1 cellular context compared by ENCODE assay signal in genomic region chr15:66631616-66632263, GRCh38.
TF ChIP-seq lines count a peak whose summit lies in the region.

No MANE protein-coding gene starts in this region.

TF ChIP-seq in liver, 16 proteins besides CTCF, POLR2A, EP300 and RAD21 (continued from another document):
- no peak for TF ChIP-seq FOXA2 (IDR thresholded peaks at IDR 0.05)
- TF ChIP-seq REST (IDR thresholded peaks at IDR 0.05): no peak
- no peak for TF ChIP-seq HNF4A (conservative IDR thresholded peaks at IDR 0.05)
- no peak for TF ChIP-seq YY1 (IDR thresholded peaks at IDR 0.05)
TF ChIP-seq in liver: peak in this region for 0.
